8 cellular contexts compared by ENCODE assay signal in genomic region chr10:97210576-97210975, GRCh38. TPM values are rescaled to one million over a fixed set of nuclear protein-coding genes. Genes with fewer than 3 reads are reported as not detected.
DNase-seq lines count a peak whose midpoint lies in the region; ATAC-seq lines count a peak whose summit lies in the region.

No MANE protein-coding gene starts in this region.

- H3K9me3 ChIP-seq in SJSA1 (replicated peaks) = no peaks in the 10 kb centered on the region
- peaks cover 2% of the 10 kb centered on the region for H3K9me3 ChIP-seq in trophoblast cell (ENCODE audit: insufficient read depth, low read depth, low read length)
- H3K9me3 ChIP-seq in aorta (ENCODE audit: control insufficient read depth, low read length) = no peaks in the 10 kb centered on the region

- no peak overlapping the region for H2AK5ac ChIP-seq in trophoblast cell (ENCODE audit: low read length)

- no peak overlapping the region for H4K8ac ChIP-seq in trophoblast cell (ENCODE audit: low read depth, low read length)

- H3K36me3 ChIP-seq in SJSA1 (no peaks in the 10 kb centered on the region), trophoblast cell (ENCODE audit: control insufficient read depth in 1 of 2, insufficient read depth in 2 of 2, low read length in 2 of 2) (no peaks in the 10 kb centered on the region), aorta (ENCODE audit: control insufficient read depth in 1 of 2, insufficient read depth in 2 of 2, low read length in 1 of 2) (no peaks in the 10 kb centered on the region)

- intact Hi-C loops in aorta (cut with DNase I) = loop anchor here (2.0 to 10.0 kb wide), 3 partner anchors 138 to 836 kb away; no protein-coding TSS in a partner anchor

- no peak overlapping the region for H3K4me2 ChIP-seq in trophoblast cell (ENCODE audit: low read length)

- H3K4me3 ChIP-seq in Jurkat, Clone E6-1 (ENCODE audit: low read length) = no peak overlapping the region
- H3K4me3 ChIP-seq in SJSA1 (no peak overlapping the region), trophoblast cell (ENCODE audit: low read depth, low read length) (no peak overlapping the region), aorta (ENCODE audit: low read length in 2 of 2) (no peak overlapping the region)

- H3K23ac ChIP-seq in trophoblast cell (ENCODE audit: low read length) = no peak overlapping the region

- WGBS in trophoblast cell (ENCODE audit: extremely low coverage, insufficient coverage, insufficient read length) = no CpG with 5 or more reads among the region's 8 CpGs
- WGBS in aorta, 2 donors = 8 to 10% methylated on average over 8 of the region's 8 CpGs

- no peak overlapping the region for H2AFZ ChIP-seq in trophoblast cell (ENCODE audit: insufficient read depth, low read length, poor library complexity)

- H3K79me1 ChIP-seq in trophoblast cell (ENCODE audit: low read length) = no peaks in the 10 kb centered on the region

- no peak overlapping the region for H2BK12ac ChIP-seq in trophoblast cell (ENCODE audit: low read length)

- H3K27me3 ChIP-seq in SJSA1 (replicated peaks) (no peaks in the 10 kb centered on the region; the same call in 1 of the 2 replicates), trophoblast cell (ENCODE audit: insufficient read depth, low read length) (no peaks in the 10 kb centered on the region), aorta (ENCODE audit: control insufficient read depth in 1 of 2, insufficient read depth in 2 of 2, low read length in 1 of 2) (no peaks in the 10 kb centered on the region)

- peak; percentile 79 for ATAC-seq in aorta (ENCODE audit: low FRiP score)
- ATAC-seq in GM19324 (IDR thresholded peaks at IDR 0.05; ENCODE audit: low FRiP score, unreplicated experiment) = no peak

- H4K91ac ChIP-seq in trophoblast cell (ENCODE audit: low read depth, low read length) = no peak overlapping the region

- H4K12ac ChIP-seq in trophoblast cell (ENCODE audit: low read depth, low read length) = no peak overlapping the region

- no peak overlapping the region for H2BK120ac ChIP-seq in trophoblast cell (ENCODE audit: insufficient read depth, low read length, poor library complexity)

- H3K14ac ChIP-seq in trophoblast cell (ENCODE audit: low read length) = no peak overlapping the region

- H3K9ac ChIP-seq in trophoblast cell (ENCODE audit: low read length) = no peak overlapping the region

- H3K18ac ChIP-seq in trophoblast cell (ENCODE audit: low read length) = no peak overlapping the region

- DNase-seq in DMS53 treated with DMSO at 0.1 percent for 48 hours (lab: John Stamatoyannopoulos, UW; ENCODE audit: unreplicated experiment) = peak; percentile 47
- DNase-seq in Jurkat, Clone E6-1 (ENCODE audit: low read depth, low spot score) = peak; percentile 59
- peak; percentile 54 to 67 for DNase-seq in SJSA1 (ENCODE audit: low read depth in 1 of 2, low spot score in 2 of 2)
- peak; percentile 87 for DNase-seq in activated effector memory CD4-positive, alpha-beta T cell treated with anti-CD3 and anti-CD28 coated beads, Interleukin-2, amount 50 U/mL, for 16 hours
- DNase-seq in germinal center (ENCODE audit: low spot score) = peak; percentile 63
- DNase-seq in trophoblast cell = peak; percentile 60 to 90
- peak; percentile 65 to 85 for DNase-seq in aorta

- no peaks in the 10 kb centered on the region for H3K4me1 ChIP-seq in SJSA1 (replicated peaks)
- H3K4me1 ChIP-seq in trophoblast cell (ENCODE audit: control insufficient read depth in 1 of 2, insufficient read depth in 2 of 2, low read length in 2 of 2) = no peaks in the 10 kb centered on the region
- H3K4me1 ChIP-seq in aorta (ENCODE audit: control insufficient read depth in 1 of 2, insufficient read depth in 2 of 2, low read length in 2 of 2) = no peaks in the 10 kb centered on the region

- no peak overlapping the region for H3K4ac ChIP-seq in trophoblast cell (ENCODE audit: low read depth, low read length)

- H3K27ac ChIP-seq in SJSA1 = no peak overlapping the region
- H3K27ac ChIP-seq in trophoblast cell (ENCODE audit: low read depth, low read length) = no peak overlapping the region
- H3K27ac ChIP-seq in aorta (ENCODE audit: low read depth in 1 of 2, low read length in 2 of 2) = no peak overlapping the region

- H3K79me2 ChIP-seq in trophoblast cell (ENCODE audit: control insufficient read depth, insufficient read depth, low read length, poor library complexity) = no peaks in the 10 kb centered on the region

- no peak overlapping the region for H2BK5ac ChIP-seq in trophoblast cell (ENCODE audit: low read depth, low read length, poor library complexity)

RNA-seq across cellular contexts. Expression of gene SLIT1, which starts 24.8 kb away (rescaled TPM):
- polyA plus RNA-seq in Jurkat, Clone E6-1 (2012; ENCODE audit: insufficient read depth, insufficient read length) = 68.0 TPM
- total RNA-seq in SJSA1 (2014; rRNA removed; shearing (Covaris generic)) = not detected in 2 replicates
- polyA plus RNA-seq in trophoblast cell (2013) = 0.16 and 0.21 TPM in 2 replicates
- under 1 TPM; 0.19 to 0.42 TPM for total RNA-seq in aorta
- under 1 TPM; 0.13 to 0.25 TPM for polyA plus RNA-seq in aorta
